17 cellular contexts compared by ENCODE assay signal in genomic region chr17:1658100-1658499, GRCh38. TPM values are rescaled to one million over a fixed set of nuclear protein-coding genes. Genes with fewer than 3 reads are reported as not detected.
A peak's percentile ranks its signal among the peaks of the same experiment; 100 is the strongest.
DNase-seq lines count a peak whose midpoint lies in the region; ATAC-seq and TF ChIP-seq lines count a peak whose summit lies in the region.
"Had no signal": no experiment of that assay in that cellular context is flagged by ENCODE, and none has a peak within 500 bp of the region (broad histone marks: within the 10 kb centered on the region; RNA-seq: fewer than 3 reads in every experiment).

No MANE protein-coding gene starts in this region.

- no peak overlapping the region for H2BK120ac ChIP-seq in neuronal stem cell (ENCODE audit: low read depth, low read length)

- H3K9me3 Mint-ChIP-seq in activated naive CD8-positive, alpha-beta T cell treated with anti-CD3 and anti-CD28 coated beads, Interleukin-2, amount 50 U/mL, for 24 hours: no peaks in the 10 kb centered on the region
- H3K9me3 Mint-ChIP-seq in endothelial cell (ENCODE audit: unreplicated experiment): no peaks in the 10 kb centered on the region
- H3K9me3 Mint-ChIP-seq: CD14-positive monocyte, H9 had no signal

- H3K27ac Mint-ChIP-seq in activated naive CD8-positive, alpha-beta T cell treated with anti-CD3 and anti-CD28 coated beads, Interleukin-2, amount 50 U/mL, for 24 hours: peak overlapping the region; percentile 31
- H3K27ac Mint-ChIP-seq in endothelial cell (ENCODE audit: unreplicated experiment): no peak overlapping the region
- H3K27ac Mint-ChIP-seq: H9 had no signal

- H3K79me1 ChIP-seq in neuronal stem cell (ENCODE audit: low read depth, low read length): peaks cover 1% of the 10 kb centered on the region

- peaks cover 100% of the 10 kb centered on the region for H3K36me3 ChIP-seq in right atrium auricular region
- H3K36me3 ChIP-seq in neuronal stem cell (replicated peaks in 1 of 2; ENCODE audit: control insufficient read depth in 2 of 2, insufficient read depth in 2 of 2, low read length in 2 of 2): peaks cover 71 to 97% of the 10 kb centered on the region in 2 donors
- H3K36me3 ChIP-seq in Karpas-422 (ENCODE audit: insufficient read depth, low read length): peaks cover 74% of the 10 kb centered on the region

- H3K27me3 ChIP-seq in right cardiac atrium (ENCODE audit: control insufficient read depth, insufficient read depth) (no peaks in the 10 kb centered on the region), right atrium auricular region (no peaks in the 10 kb centered on the region), neuronal stem cell (ENCODE audit: control insufficient read depth in 3 of 3, insufficient read depth in 3 of 3, low read depth in 1 of 3, low read length in 3 of 3) (no peaks in the 10 kb centered on the region), Karpas-422 (ENCODE audit: low read length) (no peaks in the 10 kb centered on the region)
- H3K27me3 ChIP-seq: BLaER1 had no signal

- no peaks in the 10 kb centered on the region for H3K9me3 ChIP-seq in right cardiac atrium (ENCODE audit: control insufficient read depth, low read length)
- H3K9me3 ChIP-seq in right atrium auricular region: no peaks in the 10 kb centered on the region
- H3K9me3 ChIP-seq in neuronal stem cell (replicated peaks in 1 of 2; ENCODE audit: control insufficient read depth in 2 of 2, insufficient read depth in 1 of 2, low read depth in 1 of 2, low read length in 2 of 2): peaks cover 0 to 4% of the 10 kb centered on the region in 2 donors
- H3K9me3 ChIP-seq in Karpas-422 (ENCODE audit: low read length): no peaks in the 10 kb centered on the region
- H3K9me3 ChIP-seq: BLaER1 had no signal

- 0 out of 2 replicates have a peak, but pooled peaks cover 4% of the 10 kb centered on the region for H4K20me1 ChIP-seq in Karpas-422 (ENCODE audit: insufficient read depth, low read depth, low read length)

- H3K4me1 ChIP-seq in right cardiac atrium (ENCODE audit: control insufficient read depth, insufficient read depth, low read length) (no peaks in the 10 kb centered on the region), right atrium auricular region (no peaks in the 10 kb centered on the region), neuronal stem cell (ENCODE audit: control insufficient read depth in 2 of 2, insufficient read depth in 1 of 2, low read depth in 1 of 2, low read length in 2 of 2) (no peaks in the 10 kb centered on the region), Karpas-422 (ENCODE audit: low read length) (no peaks in the 10 kb centered on the region)
- H3K4me1 ChIP-seq: BLaER1 had no signal

- DNase-seq in right cardiac atrium (peak in 2 of 3 donors; percentile 10 to 19), right atrium auricular region (ENCODE audit: low spot score) (no peak), endothelial cell (ENCODE audit: low spot score) (no peak), islet precursor cell (no peak), neuronal stem cell (ENCODE audit: low spot score) (no peak), Karpas-422 (no peak)
- no peak for DNase-seq in activated naive CD8-positive, alpha-beta T cell treated with anti-CD3 and anti-CD28 coated beads, Interleukin-2, amount 50 U/mL, for 24 hours
- DNase-seq: 8988T; CD4-positive, alpha-beta memory T cell; DMS153; DMS79; GDM1; H9 had no signal

- no peak overlapping the region for H3K18ac ChIP-seq in neuronal stem cell (ENCODE audit: low read length)

- no peak overlapping the region for H2BK5ac ChIP-seq in neuronal stem cell (ENCODE audit: low read length)

- no peak overlapping the region for H2AK5ac ChIP-seq in neuronal stem cell (ENCODE audit: low read depth, low read length)

- no peak overlapping the region for H3K4me2 ChIP-seq in neuronal stem cell (ENCODE audit: insufficient read depth, low read length, poor library complexity, severe bottlenecking)
- H3K4me2 ChIP-seq in Karpas-422 (ENCODE audit: low read depth, low read length, poor library complexity, severe bottlenecking): no peak overlapping the region
- H3K4me2 ChIP-seq: BLaER1 had no signal

- H3K4me3 Mint-ChIP-seq in activated naive CD8-positive, alpha-beta T cell treated with anti-CD3 and anti-CD28 coated beads, Interleukin-2, amount 50 U/mL, for 24 hours: no peak overlapping the region
- H3K4me3 Mint-ChIP-seq in endothelial cell (ENCODE audit: unreplicated experiment): peak overlapping the region; percentile 79
- H3K4me3 Mint-ChIP-seq: CD14-positive monocyte; CD4-positive, alpha-beta memory T cell; H9 had no signal

- H2BK12ac ChIP-seq in neuronal stem cell (ENCODE audit: low read length): no peak overlapping the region

- no peaks in the 10 kb centered on the region for H3K9me2 ChIP-seq in Karpas-422 (replicated peaks; ENCODE audit: insufficient read depth, low read length)

- H3K36me3 Mint-ChIP-seq in activated naive CD8-positive, alpha-beta T cell treated with anti-CD3 and anti-CD28 coated beads, Interleukin-2, amount 50 U/mL, for 24 hours (ENCODE audit: low read depth): peaks cover 77% of the 10 kb centered on the region
- H3K36me3 Mint-ChIP-seq in endothelial cell (ENCODE audit: low read depth, unreplicated experiment): peaks cover 74% of the 10 kb centered on the region

- no peak for TF ChIP-seq CTCF in right atrium auricular region (IDR thresholded peaks at IDR 0.05)
- no peak for TF ChIP-seq CTCF in endothelial cell (IDR thresholded peaks at IDR 0.05; ENCODE audit: unreplicated experiment)

- H3K4ac ChIP-seq in neuronal stem cell (ENCODE audit: low read length): no peak overlapping the region

- H4K8ac ChIP-seq in neuronal stem cell (ENCODE audit: low read depth, low read length): no peak overlapping the region

- H3K4me3 ChIP-seq in right cardiac atrium (ENCODE audit: low read length): no peak overlapping the region
- H3K4me3 ChIP-seq in right atrium auricular region: no peak overlapping the region
- H3K4me3 ChIP-seq in neuronal stem cell (ENCODE audit: low read length in 2 of 2): no peak overlapping the region
- H3K4me3 ChIP-seq in Karpas-422 (ENCODE audit: low read length): no peak overlapping the region
- H3K4me3 ChIP-seq: BLaER1 had no signal

- H3K14ac ChIP-seq in neuronal stem cell (ENCODE audit: low read length): no peak overlapping the region

- 90% methylated on average over 9 of the region's 9 CpGs for WGBS in right cardiac atrium
- no CpG with 5 or more reads among the region's 9 CpGs for whole genome bisulfite sequencing in neuronal stem cell (ENCODE audit: extremely low coverage in 2 of 2, insufficient read length in 2 of 2, insufficient replicate concordance in 1 of 2), 2 donors

- no peaks in the 10 kb centered on the region for H3K4me1 Mint-ChIP-seq in activated naive CD8-positive, alpha-beta T cell treated with anti-CD3 and anti-CD28 coated beads, Interleukin-2, amount 50 U/mL, for 24 hours
- peaks cover 4% of the 10 kb centered on the region for H3K4me1 Mint-ChIP-seq in endothelial cell (ENCODE audit: unreplicated experiment)
- H3K4me1 Mint-ChIP-seq: CD14-positive monocyte, H9 had no signal

- intact Hi-C loops in right cardiac atrium (cut with DNase I): loop anchor here in 1 of 4 donors (10.0 kb wide), 1 partner anchor 127 kb away; no protein-coding TSS in a partner anchor

- H2BK15ac ChIP-seq in neuronal stem cell (ENCODE audit: low read length): no peak overlapping the region

- no peak overlapping the region for H3K9ac ChIP-seq in neuronal stem cell (ENCODE audit: low read depth, low read length, poor library complexity)
- no peak overlapping the region for H3K9ac ChIP-seq in Karpas-422 (ENCODE audit: low read length)
- H3K9ac ChIP-seq: BLaER1 had no signal

- H2AFZ ChIP-seq in neuronal stem cell (ENCODE audit: low read length): no peak overlapping the region
- H2AFZ ChIP-seq in Karpas-422 (ENCODE audit: low read length): no peak overlapping the region

- H3K27me3 Mint-ChIP-seq in activated naive CD8-positive, alpha-beta T cell treated with anti-CD3 and anti-CD28 coated beads, Interleukin-2, amount 50 U/mL, for 24 hours: no peaks in the 10 kb centered on the region
- H3K27me3 Mint-ChIP-seq in endothelial cell (ENCODE audit: unreplicated experiment): peaks cover 7% of the 10 kb centered on the region
- H3K27me3 Mint-ChIP-seq: CD4-positive, alpha-beta memory T cell had no signal

- no peak overlapping the region for H3K27ac ChIP-seq in right cardiac atrium (ENCODE audit: low read length)
- no peak overlapping the region for H3K27ac ChIP-seq in right atrium auricular region
- H3K27ac ChIP-seq in neuronal stem cell (replicated peaks; ENCODE audit: low read length): no peak overlapping the region
- H3K27ac ChIP-seq in Karpas-422 (ENCODE audit: low read length): no peak overlapping the region
- H3K27ac ChIP-seq: BLaER1 had no signal

- H4K91ac ChIP-seq in neuronal stem cell (ENCODE audit: low read depth, low read length, poor library complexity): no peak overlapping the region

- no peaks in the 10 kb centered on the region; the same call in 1 of the 2 replicates for H3K79me2 ChIP-seq in Karpas-422 (ENCODE audit: low read length)

- ATAC-seq in right cardiac atrium (peak in 1 of 2 donors; percentile 10), GM21723 (IDR thresholded peaks at IDR 0.05; ENCODE audit: unreplicated experiment) (no peak)
- ATAC-seq in activated naive CD8-positive, alpha-beta T cell treated with anti-CD3 and anti-CD28 coated beads, Interleukin-2, amount 50 U/mL, for 24 hours: no peak

- H3K23ac ChIP-seq in neuronal stem cell (ENCODE audit: low read depth, low read length, poor library complexity): no peak overlapping the region

RNA-seq across cellular contexts. Expression of gene RILP, which starts 8.4 kb away (rescaled TPM):
- 10 to 100 TPM; 31.0 to 54.4 (median 48.1) TPM for total RNA-seq in right cardiac atrium
- 75.1 TPM for polyA plus RNA-seq in right cardiac atrium
- total RNA-seq in right atrium auricular region: 10 to 100 TPM; 38.6 to 60.7 TPM
- 14.2 TPM for total RNA-seq in endothelial cell (ENCODE audit: unreplicated experiment)
- polyA plus RNA-seq in neuronal stem cell (2013, experiment 1 of 2): 4.3 TPM
- 4.0 TPM for polyA plus RNA-seq in neuronal stem cell (2013, experiment 2 of 2)
- 1.7 TPM in 1 of 2 replicates, not detected in the other for total RNA-seq in Karpas-422 (2014; rRNA removed; shearing (Covaris generic); ENCODE audit: low replicate concordance)

RNA-seq across cellular contexts. Expression of gene SCARF1, which starts 12.6 kb away (rescaled TPM):
- total RNA-seq in right cardiac atrium (10 to 100 TPM in 3 of 4 donors, 1 to 10 TPM in 1; 9.9 to 15.6 (median 13.9) TPM), right atrium auricular region (10 to 100 TPM in 1 of 2 donors, 1 to 10 TPM in 1; 8.6 to 14.8 TPM), endothelial cell (ENCODE audit: unreplicated experiment) (289 TPM)
- 7.7 TPM for polyA plus RNA-seq in right cardiac atrium
- 0.67 TPM for polyA plus RNA-seq in neuronal stem cell (2013, experiment 1 of 2)
- polyA plus RNA-seq in neuronal stem cell (2013, experiment 2 of 2): 0.69 TPM
- total RNA-seq in Karpas-422 (2014; rRNA removed; shearing (Covaris generic); ENCODE audit: low replicate concordance): 0.18 TPM in 1 of 2 replicates, not detected in the other
- total RNA-seq: A673 had no signal

RNA-seq across cellular contexts. Expression of gene PRPF8, which starts 26.6 kb away (rescaled TPM):
- total RNA-seq in right cardiac atrium (100 to 1,000 TPM; 134 to 187 (median 152) TPM), right atrium auricular region (100 to 1,000 TPM in 1 of 2 donors, 10 to 100 TPM in 1; 90.1 to 144 TPM), endothelial cell (ENCODE audit: unreplicated experiment) (295 TPM)
- 72.1 TPM for polyA plus RNA-seq in right cardiac atrium
- 95.4 TPM for polyA plus RNA-seq in neuronal stem cell (2013, experiment 1 of 2)
- polyA plus RNA-seq in neuronal stem cell (2013, experiment 2 of 2): 97.1 TPM
- total RNA-seq in Karpas-422 (2014; rRNA removed; shearing (Covaris generic); ENCODE audit: low replicate concordance): 105 and 130 TPM in 2 replicates

RNA-seq across cellular contexts. Expression of gene SLC43A2, which starts 29.5 kb away (rescaled TPM):
- 1 to 10 TPM; 4.2 to 6.7 (median 5.6) TPM for total RNA-seq in right cardiac atrium
- 3.4 TPM for polyA plus RNA-seq in right cardiac atrium
- total RNA-seq in right atrium auricular region: 1 to 10 TPM; 3.6 to 9.8 TPM
- total RNA-seq in endothelial cell (ENCODE audit: unreplicated experiment): 71.4 TPM
- 11.3 TPM for polyA plus RNA-seq in neuronal stem cell (2013, experiment 1 of 2)
- polyA plus RNA-seq in neuronal stem cell (2013, experiment 2 of 2): 11.0 TPM
- total RNA-seq in Karpas-422 (2014; rRNA removed; shearing (Covaris generic); ENCODE audit: low replicate concordance): 10.0 and 10.8 TPM in 2 replicates

RNA-seq across cellular contexts. Expression of gene TLCD2, which starts 52.1 kb away (rescaled TPM):
- total RNA-seq in right cardiac atrium (1 to 10 TPM; 1.9 to 6.1 (median 2.3) TPM), right atrium auricular region (1 to 10 TPM; 1.1 to 3.7 TPM), endothelial cell (ENCODE audit: unreplicated experiment) (4.4 TPM)
- polyA plus RNA-seq in right cardiac atrium: 1.5 TPM
- polyA plus RNA-seq in neuronal stem cell (2013, experiment 1 of 2): 0.75 TPM
- 0.72 TPM for polyA plus RNA-seq in neuronal stem cell (2013, experiment 2 of 2)
- not detected in 2 replicates for total RNA-seq in Karpas-422 (2014; rRNA removed; shearing (Covaris generic); ENCODE audit: low replicate concordance)
- polyA plus RNA-seq: CD14-positive monocyte had no signal

Comparison
In these comparisons a context has a peak if more than half of its experiments do, and no peak if none do; other contexts are left out.
1. DNase-seq: peak in right cardiac atrium (2 of 3); none in right atrium auricular region (single experiment), activated naive CD8-positive, alpha-beta T cell treated with anti-CD3 and anti-CD28 coated beads, Interleukin-2, amount 50 U/mL, for 24 hours (single experiment), endothelial cell (single experiment), islet precursor cell (single experiment), neuronal stem cell (single experiment) and Karpas-422 (single experiment).
2. RNA of gene SCARF1, which starts 12.6 kb away (total RNA-seq): 289 TPM in endothelial cell (single experiment); 9.9 to 15.6 TPM in right cardiac atrium, 8.6 to 14.8 TPM in right atrium auricular region and 0.18 TPM in Karpas-422; every median in the first group is over 10 times any median in the second.